ENCODE assay signal across 20 cellular contexts in the genomic region with DNA sequence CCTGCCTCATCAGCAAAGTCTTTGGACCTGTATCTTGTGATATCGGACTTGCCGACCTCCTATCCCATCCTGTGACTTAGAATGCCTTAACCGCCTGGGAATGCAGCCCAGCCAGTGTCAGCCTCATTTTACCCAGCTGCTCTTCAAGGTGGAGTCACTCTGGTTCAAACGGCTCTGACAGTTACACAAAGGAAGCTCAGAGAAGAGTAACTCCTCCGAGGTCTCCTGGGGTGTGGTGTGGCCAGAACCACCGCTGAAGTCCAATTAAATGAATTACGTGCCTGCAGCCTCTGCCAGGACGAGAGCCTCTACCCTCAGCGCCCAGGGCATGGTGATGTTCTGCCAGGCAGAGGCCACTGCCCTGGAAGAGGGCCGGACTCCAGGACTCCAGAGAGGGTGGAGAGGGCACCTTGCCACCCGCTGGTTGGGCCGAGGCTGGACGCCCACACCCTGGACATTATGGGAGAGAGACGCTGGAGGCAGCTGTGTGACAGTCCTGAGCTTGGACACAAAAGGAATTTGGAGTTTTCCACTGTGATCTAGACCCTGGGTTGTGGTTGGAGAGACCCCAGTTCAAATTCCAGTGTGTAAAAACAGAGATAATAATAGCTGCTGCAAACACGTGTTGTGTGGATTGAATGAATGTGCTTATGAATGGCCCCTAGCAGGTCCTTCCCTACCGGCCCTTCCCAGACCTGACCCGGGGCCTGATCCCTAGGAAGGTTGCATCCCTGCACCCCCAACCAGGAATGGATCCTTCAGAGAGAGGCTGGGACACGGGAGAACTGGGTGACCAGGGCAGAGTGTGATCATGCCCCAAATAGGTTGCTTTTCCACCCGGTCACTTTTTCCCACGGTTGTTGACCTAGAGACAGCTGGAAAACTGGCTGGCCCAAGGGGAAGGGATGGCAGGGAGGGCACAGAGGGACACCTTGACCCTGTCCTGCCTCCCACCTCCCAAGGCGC.
"Had no signal": no experiment of that assay in that cellular context is flagged by ENCODE, and none has a peak within 500 bp of the region (broad histone marks: within the 10 kb centered on the region; RNA-seq: fewer than 3 reads in every experiment).

No MANE protein-coding gene starts in this region.

- H3K4me3 ChIP-seq: esophagus squamous epithelium, pancreas, upper lobe of left lung had no signal

- H3K27ac ChIP-seq: esophagus squamous epithelium, pancreas, upper lobe of left lung had no signal

- H3K9me3 ChIP-seq: pancreas, upper lobe of left lung had no signal

- H3K36me3 ChIP-seq: esophagus squamous epithelium, pancreas, upper lobe of left lung had no signal

- H3K4me3 Mint-ChIP-seq: activated B cell treated with CpG ODN at 0.5 μM for 24 hours; activated CD4-positive, alpha-beta T cell treated with anti-CD3 and anti-CD28 coated beads, Interleukin-2, amount 10 ng/mL, durations not matched to agents 24 days and 14 days; activated CD8-positive, alpha-beta T cell treated with anti-CD3 and anti-CD28 coated beads, Interleukin-2, amount 10 ng/mL, durations not matched to agents 7 days and 5 days; activated T-cell treated with anti-CD3 and anti-CD28 coated beads, Interleukin-2, amount 50 U/mL, for 72 hours had no signal

- H3K4me1 Mint-ChIP-seq: activated B cell treated with CpG ODN at 0.5 μM for 24 hours; activated CD4-positive, alpha-beta T cell treated with anti-CD3 and anti-CD28 coated beads, Interleukin-2, amount 10 ng/mL, durations not matched to agents 24 days and 14 days had no signal

- DNase-seq: activated B cell treated with CpG ODN at 0.5 μM for 24 hours; activated CD4-positive, alpha-beta T cell treated with anti-CD3 and anti-CD28 coated beads, Interleukin-2, amount 10 ng/mL, durations not matched to agents 24 days and 14 days; activated CD8-positive, alpha-beta memory T cell treated with anti-CD3 and anti-CD28 coated beads, Interleukin-2, amount 50 U/mL, for 4 hours; activated CD8-positive, alpha-beta T cell treated with anti-CD3 and anti-CD28 coated beads, Interleukin-2, amount 10 ng/mL, durations not matched to agents 7 days and 5 days; activated gamma-delta T cell; activated T-cell treated with anti-CD3 and anti-CD28 coated beads, Interleukin-2, amount 50 U/mL, for 72 hours; cerebellar nuclear complex; effector CD8-positive, alpha-beta T cell; esophagus squamous epithelium; glutamatergic neuron; mesendoderm; small intestine; stimulated activated CD4-positive, alpha-beta T cell treated with anti-CD3 and anti-CD28 coated beads, Interleukin-4, amount 100 ng/mL, for 4 hours; stimulated activated CD8-positive, alpha-beta memory T cell treated with anti-CD3 and anti-CD28 coated beads, Interleukin-4, amount 100 ng/mL, for 48 hours; stimulated activated naive CD8-positive, alpha-beta T cell treated with anti-CD3 and anti-CD28 coated beads, Interleukin-15, Interleukin-2, amounts not matched to agents 100 U/mL and 50 U/mL, for 24 hours; T-helper 2 cell; upper lobe of left lung had no signal

- H3K36me3 Mint-ChIP-seq: activated naive CD4-positive, alpha-beta T cell treated with anti-CD3 and anti-CD28 coated beads, Interleukin-2, amount 50 U/mL, for 72 hours had no signal

- H3K27me3 ChIP-seq: pancreas, upper lobe of left lung had no signal

- FAIRE-seq: endothelial cell of umbilical vein, pancreas, small intestine had no signal

- ATAC-seq: activated CD8-positive, alpha-beta T cell treated with anti-CD3 and anti-CD28 coated beads, Interleukin-2, amount 10 ng/mL, durations not matched to agents 7 days and 5 days; activated naive CD4-positive, alpha-beta T cell treated with anti-CD3 and anti-CD28 coated beads, Interleukin-2, amount 50 U/mL, for 72 hours; activated T-cell treated with anti-CD3 and anti-CD28 coated beads, Interleukin-2, amount 50 U/mL, for 72 hours; pancreas; stimulated activated naive CD8-positive, alpha-beta T cell treated with anti-CD3 and anti-CD28 coated beads, Interleukin-15, Interleukin-2, amounts not matched to agents 100 U/mL and 50 U/mL, for 24 hours had no signal

- H3K27ac Mint-ChIP-seq: activated B cell treated with CpG ODN at 0.5 μM for 24 hours; activated CD4-positive, alpha-beta T cell treated with anti-CD3 and anti-CD28 coated beads, Interleukin-2, amount 10 ng/mL, durations not matched to agents 24 days and 14 days; activated CD8-positive, alpha-beta T cell treated with anti-CD3 and anti-CD28 coated beads, Interleukin-2, amount 10 ng/mL, durations not matched to agents 7 days and 5 days; activated naive CD4-positive, alpha-beta T cell treated with anti-CD3 and anti-CD28 coated beads, Interleukin-2, amount 50 U/mL, for 72 hours; activated T-cell treated with anti-CD3 and anti-CD28 coated beads, Interleukin-2, amount 50 U/mL, for 72 hours had no signal

- H3K4me1 ChIP-seq: esophagus squamous epithelium, pancreas, upper lobe of left lung had no signal

- H3K9me3 Mint-ChIP-seq: activated B cell treated with CpG ODN at 0.5 μM for 24 hours; activated naive CD4-positive, alpha-beta T cell treated with anti-CD3 and anti-CD28 coated beads, Interleukin-2, amount 50 U/mL, for 72 hours; activated T-cell treated with anti-CD3 and anti-CD28 coated beads, Interleukin-2, amount 50 U/mL, for 72 hours had no signal
